ENCODE assay signal across 8 cellular contexts in the genomic region with DNA sequence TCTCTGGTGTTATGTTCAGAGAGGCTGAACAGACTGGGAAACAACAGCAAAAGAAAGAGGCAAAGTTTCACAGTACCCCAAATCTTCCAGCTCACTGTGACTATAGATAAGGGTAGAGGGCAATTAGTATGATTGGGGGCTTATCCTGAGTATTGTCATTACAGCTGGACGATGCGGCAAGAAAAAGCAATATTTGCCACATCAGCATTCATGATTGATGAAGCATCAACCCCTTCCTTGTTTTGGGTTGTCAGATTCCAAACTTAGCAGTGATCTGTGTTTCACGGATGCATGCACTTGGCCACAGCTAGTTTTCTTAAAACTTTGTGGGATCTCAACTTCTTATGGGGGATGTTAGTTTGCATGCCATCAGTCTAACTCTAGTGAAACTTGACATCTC.
"Had no signal": no experiment of that assay in that cellular context is flagged by ENCODE, and none has a peak within 500 bp of the region (broad histone marks: within the 10 kb centered on the region; RNA-seq: fewer than 3 reads in every experiment).

No MANE protein-coding gene starts in this region.

- H3K4me3 ChIP-seq: GM23248 had no signal

- H3K4me2 ChIP-seq: KMS-11 had no signal

- H3K27ac ChIP-seq: GM23248, HL-60, KMS-11 had no signal

- H2AFZ ChIP-seq: GM23248 had no signal

- DNase-seq: GM23248, GOT3, H9, HCEC 1CT, Kasumi-1, KBM-7 had no signal

- H3K9ac ChIP-seq: GM23248, KMS-11 had no signal
